ENCODE assay signal across 8 cellular contexts in the genomic region with DNA sequence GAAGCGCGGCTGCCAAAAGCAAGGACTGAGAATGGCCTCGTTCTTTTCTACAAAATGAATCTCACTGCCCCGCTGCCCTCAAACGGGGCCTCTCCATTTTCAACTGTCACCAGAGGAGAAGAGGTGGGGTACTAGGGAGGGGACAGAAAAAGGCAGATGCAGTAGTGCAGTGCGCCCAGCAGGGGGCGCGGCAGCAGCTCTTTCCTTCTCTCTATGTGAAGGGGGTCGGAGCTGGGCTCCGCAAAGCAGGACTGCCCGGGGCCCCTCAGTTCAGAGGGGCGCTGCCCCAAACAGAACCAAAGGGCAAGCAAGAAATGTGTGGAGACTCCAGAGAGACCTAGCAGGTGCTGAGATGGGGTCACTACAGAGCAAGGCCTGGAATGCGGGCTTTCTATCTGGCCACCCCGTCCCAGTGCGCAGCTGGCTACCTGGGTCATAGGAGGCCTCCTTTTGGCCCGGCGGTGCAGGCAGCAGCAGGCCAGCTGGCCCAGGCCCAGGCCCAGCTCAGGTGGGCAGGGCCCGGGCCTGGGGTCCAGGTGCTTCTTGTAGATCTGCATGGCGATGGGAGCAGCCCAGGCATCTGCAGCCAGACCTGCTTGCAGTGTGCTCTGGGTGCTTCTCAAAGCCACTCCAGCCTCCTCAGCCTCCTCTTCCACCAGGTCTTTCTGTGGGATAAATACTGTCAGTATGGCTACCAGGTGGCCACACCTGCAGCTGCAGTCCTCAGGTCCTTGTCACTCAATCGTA. TPM values are rescaled to one million over a fixed set of nuclear protein-coding genes. Genes with fewer than 3 reads are reported as not detected.
DNase-seq lines count a peak whose midpoint lies in the region; ATAC-seq and TF ChIP-seq lines count a peak whose summit lies in the region.

No MANE protein-coding gene starts in this region.

- no peak overlapping the region for H3K4me2 ChIP-seq in PC-9

- peak; percentile 80 for TF ChIP-seq CTCF in BE2C (IDR thresholded peaks at IDR 0.05; ENCODE audit: low read depth, low read length)
- peak; percentile 93 for TF ChIP-seq CTCF in PC-9 (conservative IDR thresholded peaks at IDR 0.05)

- H3K36me3 Mint-ChIP-seq in activated naive CD8-positive, alpha-beta T cell treated with anti-CD3 and anti-CD28 coated beads, Interleukin-2, amount 10 ng/mL, durations not matched to agents 7 days and 5 days = peaks cover 9% of the 10 kb centered on the region

- H3K4me1 Mint-ChIP-seq in activated naive CD8-positive, alpha-beta T cell treated with anti-CD3 and anti-CD28 coated beads, Interleukin-2, amount 10 ng/mL, durations not matched to agents 7 days and 5 days = peaks cover 6% of the 10 kb centered on the region

- H3K27ac Mint-ChIP-seq in activated naive CD8-positive, alpha-beta T cell treated with anti-CD3 and anti-CD28 coated beads, Interleukin-2, amount 10 ng/mL, durations not matched to agents 7 days and 5 days = peak overlapping the region; percentile 68

- H2AFZ ChIP-seq in PC-9 = no peak overlapping the region

- H3F3A ChIP-seq in PC-9 (ENCODE audit: insufficient read depth, low read depth) = no peaks in the 10 kb centered on the region

- H3K4me3 ChIP-seq in BE2C (ENCODE audit: low read depth, low read length) = no peak overlapping the region
- H3K4me3 ChIP-seq in PC-9 = no peak overlapping the region

- H3K27me3 ChIP-seq in BE2C (no peaks in the 10 kb centered on the region), PC-9 (ENCODE audit: insufficient read depth, low read depth) (no peaks in the 10 kb centered on the region)

- no peaks in the 10 kb centered on the region for H3K9me2 ChIP-seq in PC-9 (ENCODE audit: insufficient read depth)

- POLR2A ChIA-PET in PC-9 (lab: Charles Lee; ENCODE audit: unreplicated experiment) = interaction anchor here (0.5 to 0.7 kb wide), 2 partner anchors 20 to 351 kb away, joined by 3 to 10 read pairs; no protein-coding TSS in a partner anchor
- POLR2A ChIA-PET in activated naive CD8-positive, alpha-beta T cell treated with anti-CD3 and anti-CD28 coated beads, Interleukin-2, amount 10 ng/mL, durations not matched to agents 7 days and 5 days (lab: Charles Lee) = interaction anchor here (0.7 to 3.5 kb wide), 8 partner anchors 11 to 449 kb away, joined by 3 to 11 read pairs (median 3); no protein-coding TSS in a partner anchor

- DNase-seq in BE2C (peak; percentile 53), PC-9 (peak in 1 of 2 experiments; percentile 50), left ventricle myocardium superior (no peak), putamen (ENCODE audit: low spot score) (no peak)
- DNase-seq in activated naive CD8-positive, alpha-beta T cell treated with anti-CD3 and anti-CD28 coated beads, Interleukin-2, amount 10 ng/mL, durations not matched to agents 7 days and 5 days = peak; percentile 62
- peak; percentile 48 to 54 for DNase-seq in stimulated activated CD4-positive, alpha-beta T cell treated with anti-CD3 and anti-CD28 coated beads, Interleukin-2, amount 100 ng/mL, for 24 hours

- CTCF ChIA-PET in PC-9 (lab: Charles Lee) = interaction anchor here (0.6 to 1.1 kb wide), 3 partner anchors 8 to 79 kb away, joined by 4 to 7 read pairs (median 4); no protein-coding TSS in a partner anchor

- intact Hi-C loops in PC-9 (cut with micrococcal nuclease; ENCODE audit: unreplicated experiment) = no loop called here
- intact Hi-C loops in left ventricle myocardium superior (cut with micrococcal nuclease) = no loop called here

- no peaks in the 10 kb centered on the region for H3K9me3 Mint-ChIP-seq in activated naive CD8-positive, alpha-beta T cell treated with anti-CD3 and anti-CD28 coated beads, Interleukin-2, amount 10 ng/mL, durations not matched to agents 7 days and 5 days

- H3K4me3 Mint-ChIP-seq in activated naive CD8-positive, alpha-beta T cell treated with anti-CD3 and anti-CD28 coated beads, Interleukin-2, amount 10 ng/mL, durations not matched to agents 7 days and 5 days = peak overlapping the region; percentile 13

- H3K79me2 ChIP-seq in PC-9 (ENCODE audit: low read depth) = peaks cover 22% of the 10 kb centered on the region

- ATAC-seq in GM18867 (IDR thresholded peaks at IDR 0.05; ENCODE audit: unreplicated experiment) (peak; percentile 59), left ventricle myocardium superior (peak; percentile 75), HG03565 (IDR thresholded peaks at IDR 0.05; ENCODE audit: unreplicated experiment) (no peak)
- peak; percentile 67 for ATAC-seq in activated naive CD8-positive, alpha-beta T cell treated with anti-CD3 and anti-CD28 coated beads, Interleukin-2, amount 10 ng/mL, durations not matched to agents 7 days and 5 days (ENCODE audit: low read depth)

- no peaks in the 10 kb centered on the region for H3K9me3 ChIP-seq in BE2C
- H3K9me3 ChIP-seq in PC-9 (ENCODE audit: insufficient read depth, low read depth) = no peaks in the 10 kb centered on the region

- H3K36me3 ChIP-seq in BE2C (peaks cover 56% of the 10 kb centered on the region), PC-9 (ENCODE audit: low read depth) (no peaks in the 10 kb centered on the region)

- no peaks in the 10 kb centered on the region for H3K27me3 Mint-ChIP-seq in activated naive CD8-positive, alpha-beta T cell treated with anti-CD3 and anti-CD28 coated beads, Interleukin-2, amount 10 ng/mL, durations not matched to agents 7 days and 5 days

- H3K27ac ChIP-seq in PC-9 = no peak overlapping the region

- BruUV-seq in PC-9 (replicated peaks; lab: Mats Ljungman, UMichigan) = no TSS peak

- no peaks in the 10 kb centered on the region for H4K20me1 ChIP-seq in PC-9 (ENCODE audit: insufficient read depth)

- H3K4me1 ChIP-seq in BE2C (no peaks in the 10 kb centered on the region), PC-9 (replicated peaks; ENCODE audit: insufficient read depth) (no peaks in the 10 kb centered on the region)

RNA-seq across cellular contexts. Expression of gene IRAK1, which starts 5.9 kb away (rescaled TPM):
- polyA plus RNA-seq in BE2C (2012; ENCODE audit: insufficient read depth, insufficient read length, low read depth) = 348 TPM
- 317 and 364 TPM in 2 replicates for total RNA-seq in PC-9 (2021)
- total RNA-seq in activated naive CD8-positive, alpha-beta T cell treated with anti-CD3 and anti-CD28 coated beads, Interleukin-2, amount 10 ng/mL, durations not matched to agents 7 days and 5 days = 100 to 1,000 TPM; 127 to 135 TPM
- total RNA-seq in left ventricle myocardium superior = 33.9 TPM

RNA-seq across cellular contexts. Expression of gene TMEM187, which starts 41.2 kb away (rescaled TPM):
- 4.9 TPM for polyA plus RNA-seq in BE2C (2012; ENCODE audit: insufficient read depth, insufficient read length, low read depth)
- total RNA-seq in PC-9 (2021) (20.1 and 30.8 TPM in 2 replicates), left ventricle myocardium superior (6.0 TPM)
- 1 to 10 TPM; 8.6 to 9.7 TPM for total RNA-seq in activated naive CD8-positive, alpha-beta T cell treated with anti-CD3 and anti-CD28 coated beads, Interleukin-2, amount 10 ng/mL, durations not matched to agents 7 days and 5 days

RNA-seq across cellular contexts. Expression of gene HCFC1, which starts 42.2 kb away (rescaled TPM):
- polyA plus RNA-seq in BE2C (2012; ENCODE audit: insufficient read depth, insufficient read length, low read depth) = 64.3 TPM
- total RNA-seq in PC-9 (2021) (67.1 and 79.9 TPM in 2 replicates), left ventricle myocardium superior (27.0 TPM)
- 100 to 1,000 TPM; 101 to 107 TPM for total RNA-seq in activated naive CD8-positive, alpha-beta T cell treated with anti-CD3 and anti-CD28 coated beads, Interleukin-2, amount 10 ng/mL, durations not matched to agents 7 days and 5 days

Comparison
In these comparisons a context has a peak if more than half of its experiments do, and no peak if none do; other contexts are left out.
1. DNase-seq: peak in BE2C (single experiment), activated naive CD8-positive, alpha-beta T cell treated with anti-CD3 and anti-CD28 coated beads, Interleukin-2, amount 10 ng/mL, durations not matched to agents 7 days and 5 days (single experiment) and stimulated activated CD4-positive, alpha-beta T cell treated with anti-CD3 and anti-CD28 coated beads, Interleukin-2, amount 100 ng/mL, for 24 hours (2 of 2); none in left ventricle myocardium superior (single experiment) and putamen (single experiment).